8 cellular contexts compared by ENCODE assay signal in genomic region chr4:145735330-145735638, GRCh38. TPM values are rescaled to one million over a fixed set of nuclear protein-coding genes. Genes with fewer than 3 reads are reported as not detected.
DNase-seq lines count a peak whose midpoint lies in the region; ATAC-seq and TF ChIP-seq lines count a peak whose summit lies in the region.

No MANE protein-coding gene starts in this region.

- H3K4me1 ChIP-seq in Panc1 (ENCODE audit: control insufficient read depth, insufficient read depth, low read length), result peaks cover 5% of the 10 kb centered on the region; the same call in 1 of the 2 replicates

- no peaks in the 10 kb centered on the region for H3K9me3 Mint-ChIP-seq in progenitor cell of endocrine pancreas (ENCODE audit: low read depth)
- H3K9me3 Mint-ChIP-seq in glutamatergic neuron (ENCODE audit: unreplicated experiment), result peaks cover 2% of the 10 kb centered on the region

- CTCF ChIA-PET in Panc1 (lab: Charles Lee), result no interaction called here

- H3K27ac ChIP-seq in Panc1 (ENCODE audit: low read length), result no peak overlapping the region

- H3K36me3 Mint-ChIP-seq in progenitor cell of endocrine pancreas (ENCODE audit: insufficient read depth) (no peaks in the 10 kb centered on the region), glutamatergic neuron (ENCODE audit: unreplicated experiment) (no peaks in the 10 kb centered on the region)

- peak; percentile 20; the same call in 1 of the 2 replicates for ATAC-seq in Panc1
- ATAC-seq in esophagus mucosa, result peak; percentile 69
- no peak for ATAC-seq in HG02759 (IDR thresholded peaks at IDR 0.05; ENCODE audit: unreplicated experiment)

- H3K36me3 ChIP-seq in Panc1 (ENCODE audit: control insufficient read depth, insufficient read depth, low read length), result no peaks in the 10 kb centered on the region

- H3K27me3 Mint-ChIP-seq in progenitor cell of endocrine pancreas, result peaks cover under 1% of the 10 kb centered on the region
- peaks cover 2% of the 10 kb centered on the region for H3K27me3 Mint-ChIP-seq in glutamatergic neuron (ENCODE audit: unreplicated experiment)

- no peak overlapping the region for H3K4me3 Mint-ChIP-seq in progenitor cell of endocrine pancreas (ENCODE audit: low read depth)
- no peak overlapping the region for H3K4me3 Mint-ChIP-seq in glutamatergic neuron (ENCODE audit: unreplicated experiment)

- DNase-seq in COLO829 (ENCODE audit: low spot score), result peak; percentile 76
- no peak for DNase-seq in Panc1 (ENCODE audit: low read depth, low spot score)
- no peak for DNase-seq in progenitor cell of endocrine pancreas (ENCODE audit: low spot score, unreplicated experiment)
- DNase-seq in NCI-H1092 treated with DMSO at 0.1 percent for 48 hours (lab: John Stamatoyannopoulos, UW), result no peak
- no peak for DNase-seq in SHP77 (lab: John Stamatoyannopoulos, UW)
- DNase-seq in glutamatergic neuron, result no peak

- peaks cover 31% of the 10 kb centered on the region for H3K4me1 Mint-ChIP-seq in progenitor cell of endocrine pancreas (ENCODE audit: low read depth)
- H3K4me1 Mint-ChIP-seq in glutamatergic neuron (ENCODE audit: low read depth, unreplicated experiment), result peaks cover 15% of the 10 kb centered on the region

- no TSS peak for BruUV-seq in Panc1 (replicated peaks; lab: Mats Ljungman, UMichigan)

- H3K27ac Mint-ChIP-seq in progenitor cell of endocrine pancreas (peak overlapping the region; percentile 59), glutamatergic neuron (ENCODE audit: unreplicated experiment) (no peak overlapping the region)

- H3K9me3 ChIP-seq in Panc1 (ENCODE audit: control insufficient read depth, insufficient read depth, low read depth, low read length), result no peaks in the 10 kb centered on the region

- TF ChIP-seq CTCF in Panc1 (IDR thresholded peaks at IDR 0.05) (no peak), progenitor cell of endocrine pancreas (IDR thresholded peaks at IDR 0.05; ENCODE audit: unreplicated experiment) (no peak), glutamatergic neuron (IDR thresholded peaks at IDR 0.05; ENCODE audit: partially characterized antibody, unreplicated experiment) (no peak)

- in situ Hi-C loops in Panc1 (cut with HindIII; ENCODE audit: low pct_unique_long_range_greater_than_20kb, low sequenced_read_pairs), result no loop called here

- no peak overlapping the region for H3K4me3 ChIP-seq in Panc1 (ENCODE audit: low read depth in 2 of 2, low read length in 2 of 2)

- POLR2A ChIA-PET in Panc1 (lab: Charles Lee), result no interaction called here

- H3K27me3 ChIP-seq in Panc1 (ENCODE audit: control insufficient read depth, insufficient read depth, low read length), result no peaks in the 10 kb centered on the region

- intact Hi-C loops in Panc1 (cut with micrococcal nuclease; ENCODE audit: unreplicated experiment), result no loop called here

RNA-seq across cellular contexts. Expression of gene C4orf51, which starts 55.3 kb away (rescaled TPM):
- total RNA-seq in Panc1 (2021; ENCODE audit: unreplicated experiment), result not detected
- polyA plus RNA-seq in Panc1 (2012; ENCODE audit: insufficient read length), result not detected
- not detected for total RNA-seq in esophagus mucosa
- not detected in 2 replicates for total RNA-seq in progenitor cell of endocrine pancreas
- total RNA-seq in glutamatergic neuron (ENCODE audit: unreplicated experiment), result not detected
